ENCODE assay signal across 14 cellular contexts in genomic region chr2:190698895-190699294, GRCh38. TPM values are rescaled to one million over a fixed set of nuclear protein-coding genes. Genes with fewer than 3 reads are reported as not detected.
DNase-seq lines count a peak whose midpoint lies in the region; ATAC-seq and TF ChIP-seq lines count a peak whose summit lies in the region.
"Had no signal": no experiment of that assay in that cellular context is flagged by ENCODE, and none has a peak within 500 bp of the region (broad histone marks: within the 10 kb centered on the region; RNA-seq: fewer than 3 reads in every experiment).

No MANE protein-coding gene starts in this region.

- no peaks in the 10 kb centered on the region for H3K27me3 Mint-ChIP-seq in nephron progenitor cell (ENCODE audit: low read depth, poor library complexity)
- H3K27me3 Mint-ChIP-seq in CD8-positive, alpha-beta T cell (ENCODE audit: low read depth): no peaks in the 10 kb centered on the region

- peaks cover 48% of the 10 kb centered on the region for H3K4me1 Mint-ChIP-seq in nephron progenitor cell
- peaks cover 6% of the 10 kb centered on the region for H3K4me1 Mint-ChIP-seq in CD8-positive, alpha-beta T cell (ENCODE audit: low read depth)

- H3K9me3 Mint-ChIP-seq in nephron progenitor cell: no peaks in the 10 kb centered on the region
- H3K9me3 Mint-ChIP-seq in CD8-positive, alpha-beta T cell: no peaks in the 10 kb centered on the region
- H3K9me3 Mint-ChIP-seq: activated T-cell treated with anti-CD3 and anti-CD28 coated beads, Interleukin-2, amount 50 U/mL, for 4 hours had no signal

- POLR2A ChIA-PET in Panc1 (lab: Charles Lee): no interaction called here
- POLR2A ChIA-PET in CD8-positive, alpha-beta T cell (lab: Charles Lee): no interaction called here

- H3K27me3 ChIP-seq in Panc1 (ENCODE audit: control insufficient read depth, insufficient read depth, low read length): no peaks in the 10 kb centered on the region
- no peaks in the 10 kb centered on the region for H3K27me3 ChIP-seq in CD8-positive, alpha-beta T cell (ENCODE audit: insufficient read depth, low read length)
- H3K27me3 ChIP-seq: thyroid gland had no signal

- H3K27ac ChIP-seq in Panc1 (ENCODE audit: low read length): no peak overlapping the region
- no peak overlapping the region for H3K27ac ChIP-seq in CD8-positive, alpha-beta T cell (ENCODE audit: low read depth, low read length)
- H3K27ac ChIP-seq: thyroid gland had no signal

- DNase-seq in ELR (ENCODE audit: low read depth) (peak; percentile 48), Panc1 (ENCODE audit: low read depth, low spot score) (no peak), fibroblast of mammary gland (ENCODE audit: low read depth) (no peak), nephron progenitor cell (no peak), G401 (ENCODE audit: low spot score) (no peak)
- DNase-seq in CD8-positive, alpha-beta T cell: no peak
- DNase-seq in activated CD4-positive, alpha-beta T cell treated with anti-CD3 and anti-CD28 coated beads, Interleukin-2, amount 50 U/mL, for 1 hour: no peak
- DNase-seq: activated CD4-positive, alpha-beta T cell treated with anti-CD3 and anti-CD28 coated beads for 1 hour; activated T-cell treated with anti-CD3 and anti-CD28 coated beads, Interleukin-2, amount 50 U/mL, for 4 hours; kidney; NCI-H146; NK-92 treated with Interleukin-12 subunit alpha and Interleukin-12 subunit beta, amount 100 ng/mL, for 24 hours; thyroid gland had no signal

- H3K36me3 ChIP-seq in Panc1 (ENCODE audit: control insufficient read depth, insufficient read depth, low read length): no peaks in the 10 kb centered on the region
- no peaks in the 10 kb centered on the region for H3K36me3 ChIP-seq in CD8-positive, alpha-beta T cell (ENCODE audit: insufficient read depth, low read length)
- H3K36me3 ChIP-seq: thyroid gland had no signal

- no peaks in the 10 kb centered on the region for H3K9me3 ChIP-seq in Panc1 (ENCODE audit: control insufficient read depth, insufficient read depth, low read depth, low read length)
- no peaks in the 10 kb centered on the region for H3K9me3 ChIP-seq in CD8-positive, alpha-beta T cell (ENCODE audit: low read length)
- H3K9me3 ChIP-seq: thyroid gland had no signal

- CTCF ChIA-PET in Panc1 (lab: Charles Lee): no interaction called here
- CTCF ChIA-PET in CD8-positive, alpha-beta T cell (lab: Charles Lee): interaction anchor here (1.3 kb wide), 1 partner anchor 316 kb away, joined by 3 read pairs; no protein-coding TSS in a partner anchor

- BruUV-seq in Panc1 (replicated peaks; lab: Mats Ljungman, UMichigan): no TSS peak

- H3K4me1 ChIP-seq in Panc1 (ENCODE audit: control insufficient read depth, insufficient read depth, low read length): no peaks in the 10 kb centered on the region
- H3K4me1 ChIP-seq in CD8-positive, alpha-beta T cell (ENCODE audit: insufficient read depth, low read length): no peaks in the 10 kb centered on the region

- TF ChIP-seq CTCF in Panc1 (IDR thresholded peaks at IDR 0.05) (peak; percentile 27), fibroblast of mammary gland (conservative IDR thresholded peaks at IDR 0.05; ENCODE audit: control insufficient read depth, insufficient read depth, low read depth, low read length) (peak; percentile 44), nephron progenitor cell (IDR thresholded peaks at IDR 0.05) (peak; percentile 27)
- no peak for TF ChIP-seq CTCF in CD8-positive, alpha-beta T cell (IDR thresholded peaks at IDR 0.05)

- no peak overlapping the region for H3K4me3 ChIP-seq in Panc1 (ENCODE audit: low read depth in 2 of 2, low read length in 2 of 2)
- no peak overlapping the region for H3K4me3 ChIP-seq in fibroblast of mammary gland (ENCODE audit: control insufficient read depth, low read depth, low read length)
- H3K4me3 ChIP-seq in CD8-positive, alpha-beta T cell (ENCODE audit: low read depth, low read length): no peak overlapping the region
- H3K4me3 ChIP-seq: thyroid gland had no signal

- no peaks in the 10 kb centered on the region for H3K36me3 Mint-ChIP-seq in nephron progenitor cell (ENCODE audit: low read depth)
- no peaks in the 10 kb centered on the region for H3K36me3 Mint-ChIP-seq in CD8-positive, alpha-beta T cell

- TF ChIP-seq POLR2A in GM18505 (IDR thresholded peaks at IDR 0.05; ENCODE audit: borderline replicate concordance, extremely low read depth, insufficient read depth, insufficient read length): no peak

- H3K27ac Mint-ChIP-seq in nephron progenitor cell: no peak overlapping the region
- H3K27ac Mint-ChIP-seq in CD8-positive, alpha-beta T cell: no peak overlapping the region

- in situ Hi-C loops in Panc1 (cut with HindIII; ENCODE audit: low pct_unique_long_range_greater_than_20kb, low sequenced_read_pairs): no loop called here
- in situ Hi-C loops in G401 (cut with HindIII; ENCODE audit: low sequenced_read_pairs): no loop called here

- intact Hi-C loops in Panc1 (cut with micrococcal nuclease; ENCODE audit: unreplicated experiment): no loop called here
- intact Hi-C loops in CD8-positive, alpha-beta T cell (cut with DNase I, micrococcal nuclease): no loop called here

- no peak overlapping the region for H3K4me3 Mint-ChIP-seq in nephron progenitor cell
- no peak overlapping the region for H3K4me3 Mint-ChIP-seq in CD8-positive, alpha-beta T cell
- H3K4me3 Mint-ChIP-seq: activated T-cell treated with anti-CD3 and anti-CD28 coated beads, Interleukin-2, amount 50 U/mL, for 4 hours had no signal

- ATAC-seq in Panc1 (no peak), GM18505 (IDR thresholded peaks at IDR 0.05; ENCODE audit: unreplicated experiment) (no peak)
- ATAC-seq in CD8-positive, alpha-beta T cell: no peak
- ATAC-seq: activated T-cell treated with anti-CD3 and anti-CD28 coated beads, Interleukin-2, amount 50 U/mL, for 4 hours had no signal

RNA-seq across cellular contexts. Expression of gene NAB1, which starts 50.0 kb away (rescaled TPM):
- 40.2 TPM for total RNA-seq in Panc1 (2021; ENCODE audit: unreplicated experiment)
- polyA plus RNA-seq in Panc1 (2012; ENCODE audit: insufficient read length): 25.1 TPM
- total RNA-seq in CD8-positive, alpha-beta T cell: 10 to 100 TPM; 19.0 to 22.7 TPM
- 2.1 and 3.3 TPM in 2 replicates for total RNA-seq in G401 (2014; rRNA removed; shearing (Covaris generic))
